In the genomic region with DNA sequence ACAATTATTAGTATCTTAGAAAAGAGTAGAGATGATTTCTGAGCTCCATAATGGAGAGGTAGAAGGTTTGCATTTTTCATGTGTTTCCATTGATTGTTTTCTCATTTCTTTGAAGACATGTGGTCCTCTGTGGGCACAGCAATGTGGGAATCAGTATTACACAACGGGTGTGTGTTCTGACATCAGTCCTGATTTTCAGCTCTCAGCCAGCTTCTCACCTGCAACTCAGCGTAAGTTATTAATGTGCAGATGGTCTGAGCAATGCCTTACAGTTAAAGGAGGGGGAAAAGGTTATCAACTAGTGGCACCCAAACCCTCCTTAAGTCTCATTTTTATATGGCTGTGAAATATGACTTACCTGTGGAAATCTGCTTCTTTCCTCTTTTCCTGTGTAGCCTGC, we compare ENCODE assay signal across 19 cellular contexts. TPM values are rescaled to one million over a fixed set of nuclear protein-coding genes. Genes with fewer than 3 reads are reported as not detected.
"Had no signal": no experiment of that assay in that cellular context is flagged by ENCODE, and none has a peak within 500 bp of the region (broad histone marks: within the 10 kb centered on the region; RNA-seq: fewer than 3 reads in every experiment).

No MANE protein-coding gene starts in this region.

- ATAC-seq: Panc1, PC-3 had no signal

- DNase-seq: IMR-90, Karpas-422, KG1, MG63, NCI-H1092 treated with DMSO at 0.1 percent for 48 hours, NCI-H1436, NCI-H187, NCI-H2029, NCI-H2081 treated with DMSO at 0.1 percent for 48 hours, NCI-H2171, NCI-H226, NCI-H446, NCI-H524 treated with DMSO at 0.1 percent for 48 hours, NCI-H774, PC-3, SHP77, SK-N-SH had no signal

RNA-seq across cellular contexts. Expression of a gene that starts 59.1 kb away (rescaled TPM):
- total RNA-seq: OCI-LY7 had no signal
